Comparison of ENCODE assay signal across 24 cellular contexts in genomic region chr12:61896436-61896835, GRCh38.
"Had no signal": no experiment of that assay in that cellular context is flagged by ENCODE, and none has a peak within 500 bp of the region (broad histone marks: within the 10 kb centered on the region; RNA-seq: fewer than 3 reads in every experiment).

No MANE protein-coding gene starts in this region.

- H3K36me3 ChIP-seq: neutrophil, spleen, tibial artery, upper lobe of left lung, uterus had no signal

- H3K79me2 ChIP-seq: hepatocyte had no signal

- H3K27me3 Mint-ChIP-seq: dendritic cell treated with granulocyte-macrophage colony-stimulating factor and Interleukin-4, amounts not matched to agents 40 ng/mL and 50 ng/mL, for 4 days; stimulated activated memory B cell treated with anti-CD40 and anti-IgM and Interleukin-4, amounts not matched to agents 10 μg/mL and 1 μg/mL and 100 μg/mL, for 72 hours; stimulated activated naive CD8-positive, alpha-beta T cell treated with anti-CD3 and anti-CD28 coated beads, Interleukin-15, Interleukin-2, amounts not matched to agents 100 ng/mL and 50 ng/mL, for 24 hours had no signal

- H3K27ac ChIP-seq: foreskin keratinocyte, hepatocyte, neutrophil, psoas muscle, spleen, tibial artery, upper lobe of left lung, uterus had no signal

- H2AFZ ChIP-seq: hepatocyte had no signal

- ATAC-seq: foreskin keratinocyte; left colon; naive thymus-derived CD4-positive, alpha-beta T cell; psoas muscle; sciatic nerve; stimulated activated memory B cell treated with anti-CD40 and anti-IgM and Interleukin-4, amounts not matched to agents 10 μg/mL and 1 μg/mL and 100 μg/mL, for 72 hours had no signal

- H3K4me1 ChIP-seq: foreskin keratinocyte, psoas muscle, spleen, tibial artery, upper lobe of left lung, uterus had no signal

- H3K9me3 ChIP-seq: neutrophil, psoas muscle, uterus had no signal

- FAIRE-seq: endothelial cell of umbilical vein had no signal

- H3K4me2 ChIP-seq: hepatocyte had no signal

- H3K4me3 ChIP-seq: hepatocyte, psoas muscle, spleen, tibial artery, upper lobe of left lung, uterus had no signal

- H3K36me3 Mint-ChIP-seq: stimulated activated memory B cell treated with anti-CD40 and anti-IgM and Interleukin-4, amounts not matched to agents 10 μg/mL and 1 μg/mL and 100 μg/mL, for 72 hours had no signal

- H3K4me3 Mint-ChIP-seq: dendritic cell treated with granulocyte-macrophage colony-stimulating factor and Interleukin-4, amounts not matched to agents 40 ng/mL and 50 ng/mL, for 4 days; endodermal cell; naive thymus-derived CD4-positive, alpha-beta T cell; nephron progenitor cell; stimulated activated memory B cell treated with anti-CD40 and anti-IgM and Interleukin-4, amounts not matched to agents 10 μg/mL and 1 μg/mL and 100 μg/mL, for 72 hours; stimulated activated naive CD8-positive, alpha-beta T cell treated with anti-CD3 and anti-CD28 coated beads, Interleukin-15, Interleukin-2, amounts not matched to agents 100 ng/mL and 50 ng/mL, for 24 hours had no signal

- H3K27me3 ChIP-seq: foreskin keratinocyte, hepatocyte, neutrophil, spleen, tibial artery, upper lobe of left lung, uterus had no signal

- DNase-seq: endodermal cell; erythroblast; foreskin keratinocyte; head of caudate nucleus; left colon; mammary epithelial cell; naive thymus-derived CD4-positive, alpha-beta T cell; nephron progenitor cell; psoas muscle; retina; spleen; stimulated activated CD4-positive, alpha-beta T cell treated with anti-CD3 and anti-CD28 coated beads, Interleukin-15, amount 100 ng/mL, for 24 hours; stimulated activated CD4-positive, alpha-beta T cell treated with anti-CD3 and anti-CD28 coated beads, Interleukin-1b, Interleukin-23, amount 100 ng/mL, for 48 hours; stimulated activated CD4-positive, alpha-beta T cell treated with anti-CD3 and anti-CD28 coated beads, Interleukin-4, amount 100 ng/mL, for 24 hours; tibial artery; upper lobe of left lung; uterus had no signal

- H3K27ac Mint-ChIP-seq: dendritic cell treated with granulocyte-macrophage colony-stimulating factor and Interleukin-4, amounts not matched to agents 40 ng/mL and 50 ng/mL, for 4 days; endodermal cell; naive thymus-derived CD4-positive, alpha-beta T cell; nephron progenitor cell; stimulated activated memory B cell treated with anti-CD40 and anti-IgM and Interleukin-4, amounts not matched to agents 10 μg/mL and 1 μg/mL and 100 μg/mL, for 72 hours; stimulated activated naive CD8-positive, alpha-beta T cell treated with anti-CD3 and anti-CD28 coated beads, Interleukin-15, Interleukin-2, amounts not matched to agents 100 ng/mL and 50 ng/mL, for 24 hours had no signal

- H3K4me1 Mint-ChIP-seq: endodermal cell; naive thymus-derived CD4-positive, alpha-beta T cell; nephron progenitor cell; stimulated activated memory B cell treated with anti-CD40 and anti-IgM and Interleukin-4, amounts not matched to agents 10 μg/mL and 1 μg/mL and 100 μg/mL, for 72 hours had no signal
